28 cellular contexts compared by ENCODE assay signal in genomic region chr18:78797499-78797898, GRCh38.
"Had no signal": no experiment of that assay in that cellular context is flagged by ENCODE, and none has a peak within 500 bp of the region (broad histone marks: within the 10 kb centered on the region; RNA-seq: fewer than 3 reads in every experiment).

No MANE protein-coding gene starts in this region.

- H3K4me1 ChIP-seq: colonic mucosa, esophagus squamous epithelium, gastrocnemius medialis, heart left ventricle, lower lobe of right lung had no signal

- H3K27ac Mint-ChIP-seq: dendritic cell treated with granulocyte-macrophage colony-stimulating factor and Interleukin-4, amounts not matched to agents 40 ng/mL and 50 ng/mL, for 4 days; effector memory CD8-positive, alpha-beta T cell; endodermal cell; immature natural killer cell; mesothelial cell of epicardium had no signal

- ATAC-seq: effector memory CD8-positive, alpha-beta T cell; esophagus mucosa; gastrocnemius medialis; heart left ventricle; left colon; left lobe of liver; left ventricle myocardium superior; lower lobe of right lung; mucosa of descending colon had no signal

- H3K27me3 Mint-ChIP-seq: dendritic cell treated with granulocyte-macrophage colony-stimulating factor and Interleukin-4, amounts not matched to agents 40 ng/mL and 50 ng/mL, for 4 days; naive B cell had no signal

- H3K27ac ChIP-seq: colonic mucosa, epithelial cell of prostate, esophagus squamous epithelium, gastrocnemius medialis, heart left ventricle, hepatocyte, lower lobe of right lung had no signal

- H3K27me3 ChIP-seq: colonic mucosa, gastrocnemius medialis, heart left ventricle, hepatocyte had no signal

- DNase-seq: colonic mucosa; cortex of kidney; effector CD8-positive, alpha-beta T cell; effector memory CD8-positive, alpha-beta T cell; endodermal cell; erythroblast; esophagus squamous epithelium; foreskin fibroblast; foreskin melanocyte; gastrocnemius medialis; hypothalamus; immature natural killer cell; islet precursor cell; kidney; kidney glomerular epithelial cell; left colon; left ventricle myocardium superior; lower lobe of right lung; mesenchymal stem cell; mucosa of descending colon; naive B cell had no signal

- H3K9me3 Mint-ChIP-seq: endodermal cell, immature natural killer cell, mesothelial cell of epicardium had no signal

- H3K36me3 ChIP-seq: colonic mucosa, esophagus squamous epithelium, gastrocnemius medialis, heart left ventricle, lower lobe of right lung had no signal

- H3K4me3 ChIP-seq: colonic mucosa, esophagus squamous epithelium, gastrocnemius medialis, heart left ventricle, hepatocyte, lower lobe of right lung, mucosa of descending colon had no signal

- H3K4me3 Mint-ChIP-seq: dendritic cell treated with granulocyte-macrophage colony-stimulating factor and Interleukin-4, amounts not matched to agents 40 ng/mL and 50 ng/mL, for 4 days; effector memory CD8-positive, alpha-beta T cell; endodermal cell; immature natural killer cell; mesothelial cell of epicardium; naive B cell had no signal

- H3K36me3 Mint-ChIP-seq: immature natural killer cell, mesothelial cell of epicardium, naive B cell had no signal

- H3K9me3 ChIP-seq: colonic mucosa, esophagus squamous epithelium, gastrocnemius medialis, heart left ventricle, lower lobe of right lung, mucosa of descending colon had no signal

- H3K4me1 Mint-ChIP-seq: endodermal cell, immature natural killer cell, mesothelial cell of epicardium, naive B cell had no signal
